ENCODE assay signal across 22 cellular contexts in genomic region chr17:50800196-50800700, GRCh38. TPM values are rescaled to one million over a fixed set of nuclear protein-coding genes. Genes with fewer than 3 reads are reported as not detected.
"Had no signal": no experiment of that assay in that cellular context is flagged by ENCODE, and none has a peak within 500 bp of the region (broad histone marks: within the 10 kb centered on the region; RNA-seq: fewer than 3 reads in every experiment).

No MANE protein-coding gene starts in this region.

- H3K9me3 Mint-ChIP-seq: dendritic cell treated with granulocyte-macrophage colony-stimulating factor and Interleukin-4, amounts not matched to agents 40 ng/mL and 50 ng/mL, for 4 days; effector memory CD8-positive, alpha-beta T cell; immature natural killer cell; naive B cell; nephron had no signal

- H3K36me3 ChIP-seq: esophagus squamous epithelium, neutrophil, sigmoid colon, thyroid gland, upper lobe of right lung, vagina had no signal

- H3K27me3 ChIP-seq: esophagus squamous epithelium, neutrophil, sigmoid colon, thyroid gland, upper lobe of right lung, vagina had no signal

- H3K27ac Mint-ChIP-seq: dendritic cell treated with granulocyte-macrophage colony-stimulating factor and Interleukin-4, amounts not matched to agents 40 ng/mL and 50 ng/mL, for 4 days; effector memory CD8-positive, alpha-beta T cell; immature natural killer cell had no signal

- ATAC-seq: effector memory CD8-positive, alpha-beta T cell; left colon; left ventricle myocardium superior; upper lobe of right lung had no signal

- H3K4me3 Mint-ChIP-seq: dendritic cell treated with granulocyte-macrophage colony-stimulating factor and Interleukin-4, amounts not matched to agents 40 ng/mL and 50 ng/mL, for 4 days; effector memory CD8-positive, alpha-beta T cell; immature natural killer cell; naive B cell; nephron had no signal

- FAIRE-seq: colon had no signal

- H3K4me1 Mint-ChIP-seq: immature natural killer cell, naive B cell had no signal

- H3K27me3 Mint-ChIP-seq: dendritic cell treated with granulocyte-macrophage colony-stimulating factor and Interleukin-4, amounts not matched to agents 40 ng/mL and 50 ng/mL, for 4 days; naive B cell had no signal

- DNase-seq: effector memory CD8-positive, alpha-beta T cell; esophagus squamous epithelium; foreskin fibroblast; immature natural killer cell; left colon; left ventricle myocardium superior; naive B cell; sigmoid colon; stimulated activated naive CD4-positive, alpha-beta T cell; thyroid gland; upper lobe of right lung had no signal

- H3K4me3 ChIP-seq: esophagus squamous epithelium, lung, sigmoid colon, skin epidermis, thyroid gland, upper lobe of right lung, vagina had no signal

- H3K27ac ChIP-seq: neutrophil, sigmoid colon, thyroid gland, upper lobe of right lung, vagina had no signal

- H3K36me3 Mint-ChIP-seq: immature natural killer cell, naive B cell had no signal

- H3K4me1 ChIP-seq: sigmoid colon, upper lobe of right lung had no signal

- H3K9me3 ChIP-seq: esophagus squamous epithelium, neutrophil, sigmoid colon, thyroid gland, upper lobe of right lung, vagina had no signal

RNA-seq across cellular contexts. Expression of gene ANKRD40CL, which starts 32.9 kb away (rescaled TPM):
- total RNA-seq: epithelial cell of proximal tubule, esophagus squamous epithelium, kidney epithelial cell, left ventricle myocardium superior, lung, osteocyte, pulmonary artery endothelial cell, sigmoid colon, thyroid gland, upper lobe of right lung, vagina had no signal
- polyA plus RNA-seq: immature natural killer cell, lung had no signal

RNA-seq across cellular contexts. Expression of gene WFIKKN2, which starts 35.1 kb away (rescaled TPM):
- total RNA-seq: epithelial cell of proximal tubule, kidney epithelial cell, osteocyte, pulmonary artery endothelial cell had no signal
- polyA plus RNA-seq: immature natural killer cell had no signal
